Comparison of ENCODE assay signal across 9 cellular contexts in genomic region chrX:74422029-74422352, GRCh38. TPM values are rescaled to one million over a fixed set of nuclear protein-coding genes. Genes with fewer than 3 reads are reported as not detected.
DNase-seq lines count a peak whose midpoint lies in the region; ATAC-seq and TF ChIP-seq lines count a peak whose summit lies in the region.
"Had no signal": no experiment of that assay in that cellular context is flagged by ENCODE, and none has a peak within 500 bp of the region (broad histone marks: within the 10 kb centered on the region; RNA-seq: fewer than 3 reads in every experiment).

No MANE protein-coding gene starts in this region.

- H3K36me3 Mint-ChIP-seq in activated CD4-positive, alpha-beta T cell treated with anti-CD3 and anti-CD28 coated beads for 36 hours (ENCODE audit: low read depth), result no peaks in the 10 kb centered on the region
- no peaks in the 10 kb centered on the region for H3K36me3 Mint-ChIP-seq in activated CD4-positive, alpha-beta T cell treated with anti-CD3 and anti-CD28 coated beads, Interleukin-2, amount 10 ng/mL, durations not matched to agents 7 days and 5 days (ENCODE audit: low read depth)

- POLR2A ChIA-PET in activated CD4-positive, alpha-beta T cell treated with anti-CD3 and anti-CD28 coated beads for 36 hours (lab: Charles Lee), result no interaction called here
- POLR2A ChIA-PET in activated CD4-positive, alpha-beta T cell treated with anti-CD3 and anti-CD28 coated beads, Interleukin-2, amount 10 ng/mL, durations not matched to agents 7 days and 5 days (lab: Charles Lee), result no interaction called here

- H3K9ac ChIP-seq in mammary epithelial cell (ENCODE audit: insufficient read depth, low read length), result no peak overlapping the region
- H3K9ac ChIP-seq in liver (ENCODE audit: low read depth in 1 of 2, low read length in 2 of 2), result peak overlapping the region in 1 of 2 donors; percentile 38

- H3K36me3 ChIP-seq in mammary epithelial cell (ENCODE audit: insufficient read depth, low read length), result no peaks in the 10 kb centered on the region
- H3K36me3 ChIP-seq in liver (ENCODE audit: control insufficient read depth in 4 of 4, insufficient read depth in 3 of 4, low read depth in 1 of 4, low read length in 3 of 4), result no peaks in the 10 kb centered on the region
- no peaks in the 10 kb centered on the region for H3K36me3 ChIP-seq in suprapubic skin

- H3K27me3 ChIP-seq in mammary epithelial cell (ENCODE audit: insufficient read depth, low read length) (no peaks in the 10 kb centered on the region), liver (ENCODE audit: control insufficient read depth in 4 of 4, insufficient read depth in 4 of 4, low read length in 3 of 4) (no peaks in the 10 kb centered on the region), suprapubic skin (no peaks in the 10 kb centered on the region)

- no peak for DNase-seq in activated CD4-positive, alpha-beta T cell treated with anti-CD3 and anti-CD28 coated beads for 36 hours
- DNase-seq in activated CD4-positive, alpha-beta T cell treated with anti-CD3 and anti-CD28 coated beads, Interleukin-2, amount 10 ng/mL, durations not matched to agents 7 days and 5 days, result no peak
- no peak for DNase-seq in mammary epithelial cell
- DNase-seq in suprapubic skin (ENCODE audit: low spot score in 2 of 2), result no peak
- DNase-seq in stimulated activated CD4-positive, alpha-beta T cell treated with anti-CD3 and anti-CD28 coated beads, Interleukin-12 subunit alpha, Interleukin-12 subunit beta, amount 100 ng/mL, for 4 hours, result no peak
- DNase-seq in T1000 (lab: John Stamatoyannopoulos, UW), result no peak
- no peak for DNase-seq in DMS79 (lab: John Stamatoyannopoulos, UW)
- DNase-seq: NCI-H1048 had no signal

- H3K4me3 ChIP-seq in mammary epithelial cell (replicated peaks in 1 of 3; ENCODE audit: insufficient read depth in 1 of 3, low read depth in 2 of 3, low read length in 3 of 3), result peak overlapping the region; percentile 52 to 63 (median 63)
- H3K4me3 ChIP-seq in liver (ENCODE audit: low read depth in 1 of 3, low read length in 3 of 3), result peak overlapping the region; percentile 50 to 75 (median 74)
- peak overlapping the region; percentile 58 for H3K4me3 ChIP-seq in suprapubic skin

- no peak for TF ChIP-seq POLR2A in suprapubic skin (IDR thresholded peaks at IDR 0.05)

- H3K4me1 Mint-ChIP-seq in activated CD4-positive, alpha-beta T cell treated with anti-CD3 and anti-CD28 coated beads for 36 hours, result peaks cover 3% of the 10 kb centered on the region
- H3K4me1 Mint-ChIP-seq in activated CD4-positive, alpha-beta T cell treated with anti-CD3 and anti-CD28 coated beads, Interleukin-2, amount 10 ng/mL, durations not matched to agents 7 days and 5 days, result peaks cover 7% of the 10 kb centered on the region

- intact Hi-C loops in activated CD4-positive, alpha-beta T cell treated with anti-CD3 and anti-CD28 coated beads for 36 hours (cut with DNase I, micrococcal nuclease), result loop anchor here in 1 of 2 experiments (10.0 kb wide), 1 partner anchor 113 kb away; no protein-coding TSS in a partner anchor
- intact Hi-C loops in mammary epithelial cell (cut with micrococcal nuclease), result loop anchor here (1.0 to 2.0 kb wide), 2 partner anchors 113 to 130 kb away; no protein-coding TSS in a partner anchor

- WGBS in mammary epithelial cell (ENCODE audit: low coverage, missing lambda C conversion rate), result 47% methylated on average over 5 of the region's 17 CpGs
- WGBS in liver, result 2% methylated on average over 17 of the region's 17 CpGs
- 37% methylated on average over 15 of the region's 17 CpGs for WGBS in suprapubic skin

- no peak overlapping the region for H3K27ac ChIP-seq in mammary epithelial cell (ENCODE audit: insufficient read depth, low read depth, low read length)
- peak overlapping the region; percentile 88 to 93 for H3K27ac ChIP-seq in liver (ENCODE audit: low read depth in 1 of 2, low read length in 2 of 2)
- no peak overlapping the region for H3K27ac ChIP-seq in suprapubic skin

- TF ChIP-seq RAD21 in liver (IDR thresholded peaks at IDR 0.05), result no peak

- peak overlapping the region; percentile 83 for H3K4me2 ChIP-seq in mammary epithelial cell (ENCODE audit: insufficient read depth, low read depth, low read length)

- TF ChIP-seq CTCF in mammary epithelial cell (conservative IDR thresholded peaks at IDR 0.05 in 1 of 2, IDR thresholded peaks at IDR 0.05 in 1 of 2; ENCODE audit: extremely low read depth in 1 of 2, insufficient read depth in 1 of 2, low read depth in 1 of 2, low read length in 2 of 2) (no peak), liver (IDR thresholded peaks at IDR 0.05; ENCODE audit: low read depth, low read length, missing input control) (no peak), suprapubic skin (IDR thresholded peaks at IDR 0.05) (no peak)

- no peaks in the 10 kb centered on the region for H3K9me3 ChIP-seq in mammary epithelial cell (replicated peaks; ENCODE audit: insufficient read depth, low read length)
- no peaks in the 10 kb centered on the region for H3K9me3 ChIP-seq in liver (ENCODE audit: control insufficient read depth in 4 of 4, low read length in 3 of 4)
- no peaks in the 10 kb centered on the region for H3K9me3 ChIP-seq in suprapubic skin

- no TSS peak for BruUV-seq in mammary epithelial cell (replicated peaks; lab: Mats Ljungman, UMichigan)

- no peak for TF ChIP-seq EP300 in suprapubic skin (IDR thresholded peaks at IDR 0.05)

- no peak overlapping the region for H3K27ac Mint-ChIP-seq in activated CD4-positive, alpha-beta T cell treated with anti-CD3 and anti-CD28 coated beads for 36 hours
- no peak overlapping the region for H3K27ac Mint-ChIP-seq in activated CD4-positive, alpha-beta T cell treated with anti-CD3 and anti-CD28 coated beads, Interleukin-2, amount 10 ng/mL, durations not matched to agents 7 days and 5 days

- H3K27me3 Mint-ChIP-seq in activated CD4-positive, alpha-beta T cell treated with anti-CD3 and anti-CD28 coated beads for 36 hours, result peaks cover 15% of the 10 kb centered on the region
- H3K27me3 Mint-ChIP-seq in activated CD4-positive, alpha-beta T cell treated with anti-CD3 and anti-CD28 coated beads, Interleukin-2, amount 10 ng/mL, durations not matched to agents 7 days and 5 days, result peaks cover 29% of the 10 kb centered on the region

- H3K79me2 ChIP-seq in mammary epithelial cell (ENCODE audit: insufficient read depth, low read length), result peaks cover 44% of the 10 kb centered on the region

- no peak for ATAC-seq in activated CD4-positive, alpha-beta T cell treated with anti-CD3 and anti-CD28 coated beads for 36 hours

- in situ Hi-C loops in mammary epithelial cell (cut with MboI; ENCODE audit: low sequenced_read_pairs in 2 of 2), result no loop called here

- H3K4me3 Mint-ChIP-seq in activated CD4-positive, alpha-beta T cell treated with anti-CD3 and anti-CD28 coated beads for 36 hours, result peak overlapping the region; percentile 52
- no peak overlapping the region for H3K4me3 Mint-ChIP-seq in activated CD4-positive, alpha-beta T cell treated with anti-CD3 and anti-CD28 coated beads, Interleukin-2, amount 10 ng/mL, durations not matched to agents 7 days and 5 days

- dilution Hi-C loops in mammary epithelial cell (cut with HindIII; ENCODE audit: low sequenced_read_pairs), result no loop called here

- no peaks in the 10 kb centered on the region for H3K9me3 Mint-ChIP-seq in activated CD4-positive, alpha-beta T cell treated with anti-CD3 and anti-CD28 coated beads for 36 hours (ENCODE audit: low read depth)
- no peaks in the 10 kb centered on the region for H3K9me3 Mint-ChIP-seq in activated CD4-positive, alpha-beta T cell treated with anti-CD3 and anti-CD28 coated beads, Interleukin-2, amount 10 ng/mL, durations not matched to agents 7 days and 5 days

- H4K20me1 ChIP-seq in mammary epithelial cell (ENCODE audit: insufficient read depth, low read length), result no peaks in the 10 kb centered on the region

- H2AFZ ChIP-seq in mammary epithelial cell (ENCODE audit: low read depth, low read length), result peak overlapping the region; percentile 85

- CTCF ChIA-PET in activated CD4-positive, alpha-beta T cell treated with anti-CD3 and anti-CD28 coated beads for 36 hours (lab: Charles Lee), result no interaction called here
- CTCF ChIA-PET in activated CD4-positive, alpha-beta T cell treated with anti-CD3 and anti-CD28 coated beads, Interleukin-2, amount 10 ng/mL, durations not matched to agents 7 days and 5 days (lab: Charles Lee), result no interaction called here
- CTCF ChIA-PET in mammary epithelial cell (lab: Charles Lee; ENCODE audit: low non-redundant PET), result no interaction called here

- no peaks in the 10 kb centered on the region for H3K4me1 ChIP-seq in mammary epithelial cell (ENCODE audit: insufficient read depth, low read length)
- H3K4me1 ChIP-seq in liver (ENCODE audit: control insufficient read depth in 4 of 4, insufficient read depth in 4 of 4, low read length in 3 of 4), result peaks cover 2 to 40% (median 22%) of the 10 kb centered on the region in 4 donors
- peaks cover 16% of the 10 kb centered on the region for H3K4me1 ChIP-seq in suprapubic skin

TF ChIP-seq in liver, 16 proteins besides CTCF, POLR2A, EP300 and RAD21 (continues in another document):
- no peak for TF ChIP-seq FOXA1 (IDR thresholded peaks at IDR 0.05)
- no peak for TF ChIP-seq GABPA (IDR thresholded peaks at IDR 0.05 in 1 of 2, conservative IDR thresholded peaks at IDR 0.05 in 1 of 2)
- no peak for TF ChIP-seq TAF1 (conservative IDR thresholded peaks at IDR 0.05)

RNA-seq across cellular contexts. Expression of gene SLC16A2, which starts 0.7 kb away (rescaled TPM):
- total RNA-seq in activated CD4-positive, alpha-beta T cell treated with anti-CD3 and anti-CD28 coated beads for 36 hours, result 1 to 10 TPM; 1.2 to 1.5 TPM
- total RNA-seq in activated CD4-positive, alpha-beta T cell treated with anti-CD3 and anti-CD28 coated beads, Interleukin-2, amount 10 ng/mL, durations not matched to agents 7 days and 5 days, result under 1 TPM in 1 of 2 experiments, not detected in 1; 0.12 TPM
- total RNA-seq in mammary epithelial cell, result 10 to 100 TPM; 16.2 to 45.4 TPM
- polyA plus RNA-seq in mammary epithelial cell, result 39.1 TPM
- 74.5 TPM for polyA minus RNA-seq in mammary epithelial cell
- total RNA-seq in liver, result 10 to 100 TPM; 10.0 to 24.1 TPM
- 10 to 100 TPM; 19.7 to 32.7 TPM for polyA plus RNA-seq in liver
- 1 to 10 TPM; 2.6 to 6.0 (median 3.7) TPM for total RNA-seq in suprapubic skin

Comparison
In these comparisons a context has a peak if more than half of its experiments do, and no peak if none do; other contexts are left out.
1. H3K27ac ChIP-seq: peak in liver (2 of 2); none in mammary epithelial cell (single experiment) and suprapubic skin (single experiment).
2. Peak in every context shown above with its lines, with median percentiles within 50 percentile points of each other: H3K4me3 ChIP-seq.